In genomic region chr10:100912609-100913469, GRCh38 we compare ENCODE assay signal across 8 cellular contexts. TPM values are rescaled to one million over a fixed set of nuclear protein-coding genes. Genes with fewer than 3 reads are reported as not detected.
DNase-seq lines count a peak whose midpoint lies in the region; ATAC-seq and TF ChIP-seq lines count a peak whose summit lies in the region.

A gene with protein sequence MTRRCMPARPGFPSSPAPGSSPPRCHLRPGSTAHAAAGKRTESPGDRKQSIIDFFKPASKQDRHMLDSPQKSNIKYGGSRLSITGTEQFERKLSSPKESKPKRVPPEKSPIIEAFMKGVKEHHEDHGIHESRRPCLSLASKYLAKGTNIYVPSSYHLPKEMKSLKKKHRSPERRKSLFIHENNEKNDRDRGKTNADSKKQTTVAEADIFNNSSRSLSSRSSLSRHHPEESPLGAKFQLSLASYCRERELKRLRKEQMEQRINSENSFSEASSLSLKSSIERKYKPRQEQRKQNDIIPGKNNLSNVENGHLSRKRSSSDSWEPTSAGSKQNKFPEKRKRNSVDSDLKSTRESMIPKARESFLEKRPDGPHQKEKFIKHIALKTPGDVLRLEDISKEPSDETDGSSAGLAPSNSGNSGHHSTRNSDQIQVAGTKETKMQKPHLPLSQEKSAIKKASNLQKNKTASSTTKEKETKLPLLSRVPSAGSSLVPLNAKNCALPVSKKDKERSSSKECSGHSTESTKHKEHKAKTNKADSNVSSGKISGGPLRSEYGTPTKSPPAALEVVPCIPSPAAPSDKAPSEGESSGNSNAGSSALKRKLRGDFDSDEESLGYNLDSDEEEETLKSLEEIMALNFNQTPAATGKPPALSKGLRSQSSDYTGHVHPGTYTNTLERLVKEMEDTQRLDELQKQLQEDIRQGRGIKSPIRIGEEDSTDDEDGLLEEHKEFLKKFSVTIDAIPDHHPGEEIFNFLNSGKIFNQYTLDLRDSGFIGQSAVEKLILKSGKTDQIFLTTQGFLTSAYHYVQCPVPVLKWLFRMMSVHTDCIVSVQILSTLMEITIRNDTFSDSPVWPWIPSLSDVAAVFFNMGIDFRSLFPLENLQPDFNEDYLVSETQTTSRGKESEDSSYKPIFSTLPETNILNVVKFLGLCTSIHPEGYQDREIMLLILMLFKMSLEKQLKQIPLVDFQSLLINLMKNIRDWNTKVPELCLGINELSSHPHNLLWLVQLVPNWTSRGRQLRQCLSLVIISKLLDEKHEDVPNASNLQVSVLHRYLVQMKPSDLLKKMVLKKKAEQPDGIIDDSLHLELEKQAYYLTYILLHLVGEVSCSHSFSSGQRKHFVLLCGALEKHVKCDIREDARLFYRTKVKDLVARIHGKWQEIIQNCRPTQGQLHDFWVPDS (plus strand): TSS chr10:100912963. CDS start chr10:100913111, 148 bp downstream.

- no peaks in the 10 kb centered on the region for H3K9me3 ChIP-seq in OCI-LY3 (ENCODE audit: insufficient read depth, low read length)

- peaks cover 6% of the 10 kb centered on the region for H3K36me3 ChIP-seq in OCI-LY3 (replicated peaks; ENCODE audit: low read depth, low read length)

- peak within 1 kb of the TSS; percentile 65 for H3K27ac Mint-ChIP-seq in endothelial cell (ENCODE audit: unreplicated experiment)
- H3K27ac Mint-ChIP-seq in mesothelial cell of epicardium, result peak within 1 kb of the TSS; percentile 97

- peak within 1 kb of the TSS; percentile 82 for H3K4me3 ChIP-seq in OCI-LY3 (ENCODE audit: low read length)

- peak within 1 kb of the TSS; percentile 87 for H3K9ac ChIP-seq in OCI-LY3 (ENCODE audit: low read length)

- H3K27me3 Mint-ChIP-seq in endothelial cell (ENCODE audit: unreplicated experiment) (peaks cover 3% of the 10 kb centered on the region), mesothelial cell of epicardium (ENCODE audit: low read depth) (no peaks in the 10 kb centered on the region)

- H3K27me3 ChIP-seq in OCI-LY3 (ENCODE audit: low read depth, low read length), result no peaks in the 10 kb centered on the region

- peak within 1 kb of the TSS; percentile 59; the same call in 1 of the 2 replicates for H2AFZ ChIP-seq in OCI-LY3 (ENCODE audit: low read depth, low read length)

- peaks cover 36% of the 10 kb centered on the region for H3K4me1 ChIP-seq in OCI-LY3 (ENCODE audit: low read length)

- peaks cover 18% of the 10 kb centered on the region for H3K79me2 ChIP-seq in OCI-LY3 (ENCODE audit: low read length)

- peaks cover 46% of the 10 kb centered on the region for H3K4me1 Mint-ChIP-seq in endothelial cell (ENCODE audit: unreplicated experiment)
- peaks cover 43% of the 10 kb centered on the region for H3K4me1 Mint-ChIP-seq in mesothelial cell of epicardium

- H4K20me1 ChIP-seq in OCI-LY3 (ENCODE audit: insufficient read depth, low read length), result peaks cover 14% of the 10 kb centered on the region

- H3K4me2 ChIP-seq in OCI-LY3 (ENCODE audit: low read length), result peak within 1 kb of the TSS; percentile 91

- H3K4me3 Mint-ChIP-seq in endothelial cell (ENCODE audit: unreplicated experiment) (peak within 1 kb of the TSS; percentile 98), mesothelial cell of epicardium (peak within 1 kb of the TSS; percentile 99)

- ATAC-seq in GM21515 (IDR thresholded peaks at IDR 0.05; ENCODE audit: unreplicated experiment), result peak; percentile 95

- DNase-seq in D341Med (ENCODE audit: low spot score), result peak; percentile 91
- DNase-seq in HuH-7 (ENCODE audit: low spot score), result peak; percentile 91
- DNase-seq in activated CD8-positive, alpha-beta memory T cell treated with anti-CD3 and anti-CD28 coated beads, Interleukin-2, amount 50 U/mL, for 48 hours, result peak; percentile 91
- DNase-seq in endothelial cell (ENCODE audit: low spot score), result peak; percentile 95
- peak; percentile 89 to 92 for DNase-seq in mesothelial cell of epicardium (ENCODE audit: low spot score in 2 of 2, unreplicated experiment in 2 of 2)
- DNase-seq in stimulated activated CD8-positive, alpha-beta memory T cell treated with anti-CD3 and anti-CD28 coated beads, Interleukin-15, amount 100 ng/mL, for 48 hours (ENCODE audit: low read depth in 2 of 2), result peak; percentile 91

- H3K9me3 Mint-ChIP-seq in endothelial cell (ENCODE audit: unreplicated experiment) (no peaks in the 10 kb centered on the region), mesothelial cell of epicardium (no peaks in the 10 kb centered on the region)

- TF ChIP-seq CTCF in OCI-LY3 (IDR thresholded peaks at IDR 0.05; ENCODE audit: low read depth, low read length), result no peak
- TF ChIP-seq CTCF in endothelial cell (IDR thresholded peaks at IDR 0.05; ENCODE audit: unreplicated experiment), result no peak
- TF ChIP-seq CTCF in mesothelial cell of epicardium (IDR thresholded peaks at IDR 0.05; ENCODE audit: unreplicated experiment), result no peak

- H3K27ac ChIP-seq in OCI-LY3 (ENCODE audit: low read length), result peak within 1 kb of the TSS; percentile 68

- H3K36me3 Mint-ChIP-seq in endothelial cell (ENCODE audit: low read depth, unreplicated experiment) (peaks cover 5% of the 10 kb centered on the region), mesothelial cell of epicardium (peaks cover 8% of the 10 kb centered on the region)

RNA-seq across cellular contexts. Expression of the gene that starts here (rescaled TPM):
- total RNA-seq in endothelial cell (ENCODE audit: unreplicated experiment) (31.2 TPM), mesothelial cell of epicardium (32.6 to 36.1 TPM (median 35.5 TPM) in 3 replicates)

Comparison
In these comparisons a context has a peak if more than half of its experiments do, and no peak if none do; other contexts are left out.
1. Peak in every context shown above with its lines: DNase-seq, ATAC-seq, H3K4me3 ChIP-seq and H3K27ac ChIP-seq.